2 cellular contexts compared by ENCODE assay signal in genomic region chr7:74766508-74766907, GRCh38. TPM values are rescaled to one million over a fixed set of nuclear protein-coding genes. Genes with fewer than 3 reads are reported as not detected.
"Had no signal": no experiment of that assay in that cellular context is flagged by ENCODE, and none has a peak within 500 bp of the region (broad histone marks: within the 10 kb centered on the region; RNA-seq: fewer than 3 reads in every experiment).

No MANE protein-coding gene starts in this region.

RNA-seq across cellular contexts. Expression of gene NCF1, which starts 7.3 kb away (rescaled TPM):
- total RNA-seq: astrocyte, progenitor cell of endocrine pancreas had no signal
